ENCODE assay signal across 17 cellular contexts in the genomic region with DNA sequence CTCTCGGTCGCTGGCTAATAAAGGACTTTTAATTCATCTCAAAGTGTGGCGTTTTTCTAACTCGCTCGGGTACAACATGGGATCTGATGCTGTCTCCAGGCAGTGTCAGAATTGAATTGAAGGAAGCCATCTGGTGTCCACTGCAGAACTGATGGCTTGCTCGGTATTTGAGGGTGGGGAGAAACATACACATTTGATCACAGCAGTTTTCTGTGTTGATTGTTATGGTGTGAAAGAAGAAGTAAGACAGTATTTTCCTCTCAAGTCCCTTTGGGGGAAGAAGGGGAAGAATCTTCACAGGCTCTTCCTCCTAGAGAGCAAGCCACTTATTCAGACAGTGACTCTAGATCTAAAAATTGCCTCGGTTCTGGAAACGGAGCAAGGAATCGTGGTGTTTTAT. TPM values are rescaled to one million over a fixed set of nuclear protein-coding genes. Genes with fewer than 3 reads are reported as not detected.
DNase-seq lines count a peak whose midpoint lies in the region; ATAC-seq and TF ChIP-seq lines count a peak whose summit lies in the region.
"Had no signal": no experiment of that assay in that cellular context is flagged by ENCODE, and none has a peak within 500 bp of the region (broad histone marks: within the 10 kb centered on the region; RNA-seq: fewer than 3 reads in every experiment).

No MANE protein-coding gene starts in this region.

- no peak for TF ChIP-seq EP300 in neural cell (conservative IDR thresholded peaks at IDR 0.05; ENCODE audit: poor library complexity, severe bottlenecking)

- H3K4me1 Mint-ChIP-seq in activated B cell treated with CpG ODN at 0.5 μM for 24 hours = peaks cover 44% of the 10 kb centered on the region

- H3K36me3 Mint-ChIP-seq in activated B cell treated with CpG ODN at 0.5 μM for 24 hours (ENCODE audit: low read depth) = no peaks in the 10 kb centered on the region
- H3K36me3 Mint-ChIP-seq: immature natural killer cell had no signal

- no peak for TF ChIP-seq RAD21 in neural cell (conservative IDR thresholded peaks at IDR 0.05)

- peak overlapping the region; percentile 43 for H3K27ac Mint-ChIP-seq in activated B cell treated with CpG ODN at 0.5 μM for 24 hours
- H3K27ac Mint-ChIP-seq: immature natural killer cell had no signal

- no peaks in the 10 kb centered on the region for H3K36me3 ChIP-seq in neural cell (ENCODE audit: insufficient read depth, low read length)
- H3K36me3 ChIP-seq: ascending aorta, thoracic aorta had no signal

- H3K4me2 ChIP-seq in neural cell (ENCODE audit: low read length) = no peak overlapping the region
- H3K4me2 ChIP-seq: A549 had no signal

- peak overlapping the region; percentile 55 for H3K4me3 Mint-ChIP-seq in activated B cell treated with CpG ODN at 0.5 μM for 24 hours
- H3K4me3 Mint-ChIP-seq: immature natural killer cell had no signal

- peak overlapping the region; percentile 78 for H3K4me3 ChIP-seq in neural cell (ENCODE audit: low read length)
- H3K4me3 ChIP-seq: A549, ascending aorta, mucosa of descending colon, psoas muscle, thoracic aorta had no signal

- H3K27ac ChIP-seq in neural cell (ENCODE audit: low read length) = no peak overlapping the region
- H3K27ac ChIP-seq: A549, ascending aorta, psoas muscle, thoracic aorta had no signal

- H3K9me3 Mint-ChIP-seq in activated B cell treated with CpG ODN at 0.5 μM for 24 hours = peaks cover 7% of the 10 kb centered on the region

- ATAC-seq in activated B cell treated with CpG ODN at 0.5 μM for 24 hours (ENCODE audit: low read depth) (no peak), HG03354 (IDR thresholded peaks at IDR 0.05; ENCODE audit: poor library complexity, severe bottlenecking, unreplicated experiment) (no peak)
- ATAC-seq: A549, mucosa of descending colon, psoas muscle had no signal

- no peaks in the 10 kb centered on the region for H3K79me2 ChIP-seq in neural cell (replicated peaks; ENCODE audit: insufficient read depth, low read length)

- no peaks in the 10 kb centered on the region for H3F3A ChIP-seq in neural cell (ENCODE audit: insufficient read depth, low read length, poor library complexity, severe bottlenecking)

- no peaks in the 10 kb centered on the region for H3K27me3 ChIP-seq in neural cell (ENCODE audit: insufficient read depth, low read depth, low read length)
- H3K27me3 ChIP-seq: ascending aorta had no signal

- H3K9ac ChIP-seq in neural cell (ENCODE audit: low read length) = peak overlapping the region; percentile 10

- peaks cover 10% of the 10 kb centered on the region for H3K27me3 Mint-ChIP-seq in activated B cell treated with CpG ODN at 0.5 μM for 24 hours

- POLR2A ChIA-PET in activated B cell treated with CpG ODN at 0.5 μM for 24 hours (lab: Charles Lee) = no interaction called here

- no peaks in the 10 kb centered on the region for H3K9me3 ChIP-seq in neural cell (ENCODE audit: low read length)
- H3K9me3 ChIP-seq: A549, ascending aorta, mucosa of descending colon, psoas muscle, thoracic aorta had no signal

- DNase-seq in NCI-H1092 treated with DMSO at 0.1 percent for 48 hours (lab: John Stamatoyannopoulos, UW) = peak; percentile 13
- DNase-seq in NCI-H1092 (lab: John Stamatoyannopoulos, UW) = no peak
- peak; percentile 25 for DNase-seq in NCI-H1105 (lab: John Stamatoyannopoulos, UW)
- DNase-seq in activated B cell treated with CpG ODN at 0.5 μM for 24 hours = no peak
- no peak for DNase-seq in middle frontal gyrus (ENCODE audit: extremely low spot score, low spot score)
- no peak for DNase-seq in midbrain (lab: John Stamatoyannopoulos, UW)
- DNase-seq: effector CD8-positive, alpha-beta T cell; immature natural killer cell; mucosa of descending colon; NCI-H526 treated with DMSO at 0.1 percent for 48 hours; psoas muscle; SHP77 treated with DMSO at 0.1 percent for 48 hours had no signal

- peak overlapping the region; percentile 31 for H2AFZ ChIP-seq in neural cell (ENCODE audit: low read depth, low read length)

- intact Hi-C loops in activated B cell treated with CpG ODN at 0.5 μM for 24 hours (cut with micrococcal nuclease) = no loop called here

- no peaks in the 10 kb centered on the region for H3K9me2 ChIP-seq in neural cell (ENCODE audit: insufficient read depth, low read length)

- CTCF ChIA-PET in activated B cell treated with CpG ODN at 0.5 μM for 24 hours (lab: Charles Lee) = interaction anchor here (1.2 kb wide), 1 partner anchor 268 kb away, joined by 6 read pairs; no protein-coding TSS in a partner anchor

- H4K20me1 ChIP-seq in neural cell (ENCODE audit: insufficient read depth) = no peaks in the 10 kb centered on the region

- TF ChIP-seq CTCF in activated B cell treated with CpG ODN at 0.5 μM for 24 hours (IDR thresholded peaks at IDR 0.05) (no peak), neural cell (IDR thresholded peaks at IDR 0.05; ENCODE audit: poor library complexity, severe bottlenecking) (no peak)

TF ChIP-seq in neural cell, 6 proteins besides CTCF, POLR2A, EP300 and RAD21:
- TF ChIP-seq MXI1 (conservative IDR thresholded peaks at IDR 0.05; ENCODE audit: poor library complexity, severe bottlenecking) (no peak), TAF1 (IDR thresholded peaks at IDR 0.05; ENCODE audit: low read depth) (no peak), SMC3 (conservative IDR thresholded peaks at IDR 0.05; ENCODE audit: poor library complexity) (no peak), POLR2AphosphoS5 (IDR thresholded peaks at IDR 0.05) (no peak), EZH2 (IDR thresholded peaks at IDR 0.05; ENCODE audit: borderline replicate concordance, insufficient read depth, low read length, poor library complexity, severe bottlenecking) (no peak)
- TF ChIP-seq, protein P1, sequence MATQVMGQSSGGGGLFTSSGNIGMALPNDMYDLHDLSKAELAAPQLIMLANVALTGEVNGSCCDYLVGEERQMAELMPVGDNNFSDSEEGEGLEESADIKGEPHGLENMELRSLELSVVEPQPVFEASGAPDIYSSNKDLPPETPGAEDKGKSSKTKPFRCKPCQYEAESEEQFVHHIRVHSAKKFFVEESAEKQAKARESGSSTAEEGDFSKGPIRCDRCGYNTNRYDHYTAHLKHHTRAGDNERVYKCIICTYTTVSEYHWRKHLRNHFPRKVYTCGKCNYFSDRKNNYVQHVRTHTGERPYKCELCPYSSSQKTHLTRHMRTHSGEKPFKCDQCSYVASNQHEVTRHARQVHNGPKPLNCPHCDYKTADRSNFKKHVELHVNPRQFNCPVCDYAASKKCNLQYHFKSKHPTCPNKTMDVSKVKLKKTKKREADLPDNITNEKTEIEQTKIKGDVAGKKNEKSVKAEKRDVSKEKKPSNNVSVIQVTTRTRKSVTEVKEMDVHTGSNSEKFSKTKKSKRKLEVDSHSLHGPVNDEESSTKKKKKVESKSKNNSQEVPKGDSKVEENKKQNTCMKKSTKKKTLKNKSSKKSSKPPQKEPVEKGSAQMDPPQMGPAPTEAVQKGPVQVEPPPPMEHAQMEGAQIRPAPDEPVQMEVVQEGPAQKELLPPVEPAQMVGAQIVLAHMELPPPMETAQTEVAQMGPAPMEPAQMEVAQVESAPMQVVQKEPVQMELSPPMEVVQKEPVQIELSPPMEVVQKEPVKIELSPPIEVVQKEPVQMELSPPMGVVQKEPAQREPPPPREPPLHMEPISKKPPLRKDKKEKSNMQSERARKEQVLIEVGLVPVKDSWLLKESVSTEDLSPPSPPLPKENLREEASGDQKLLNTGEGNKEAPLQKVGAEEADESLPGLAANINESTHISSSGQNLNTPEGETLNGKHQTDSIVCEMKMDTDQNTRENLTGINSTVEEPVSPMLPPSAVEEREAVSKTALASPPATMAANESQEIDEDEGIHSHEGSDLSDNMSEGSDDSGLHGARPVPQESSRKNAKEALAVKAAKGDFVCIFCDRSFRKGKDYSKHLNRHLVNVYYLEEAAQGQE (IDR thresholded peaks at IDR 0.05; ENCODE audit: borderline replicate concordance) = no peak
TF ChIP-seq in neural cell: peak in this region for 0.

RNA-seq across cellular contexts. Expression of a gene that starts 15.1 kb away (rescaled TPM):
- 25.2 and 31.6 TPM in 2 replicates for total RNA-seq in activated B cell treated with CpG ODN at 0.5 μM for 24 hours
- polyA plus RNA-seq in neural cell = 29.6 and 32.9 TPM in 2 replicates
- 37.3 and 39.8 TPM in 2 replicates for polyA minus RNA-seq in neural cell

RNA-seq across cellular contexts. Expression of a gene that starts 48.2 kb away (rescaled TPM):
- 0.62 and 1.1 TPM in 2 replicates for total RNA-seq in activated B cell treated with CpG ODN at 0.5 μM for 24 hours
- polyA plus RNA-seq in neural cell = 0.08 TPM in 1 of 2 replicates, not detected in the other
- polyA minus RNA-seq in neural cell = 0.46 TPM in 1 of 2 replicates, not detected in the other
- total RNA-seq: ascending aorta, thoracic aorta had no signal

Comparison
In these comparisons a context has a peak if more than half of its experiments do, and no peak if none do; other contexts are left out.
1. DNase-seq: peak in NCI-H1092 treated with DMSO at 0.1 percent for 48 hours (single experiment) and NCI-H1105 (single experiment); none in NCI-H1092 (single experiment), activated B cell treated with CpG ODN at 0.5 μM for 24 hours (single experiment), middle frontal gyrus (single experiment) and midbrain (single experiment).